Comparison of ENCODE assay signal across 15 cellular contexts in the genomic region with DNA sequence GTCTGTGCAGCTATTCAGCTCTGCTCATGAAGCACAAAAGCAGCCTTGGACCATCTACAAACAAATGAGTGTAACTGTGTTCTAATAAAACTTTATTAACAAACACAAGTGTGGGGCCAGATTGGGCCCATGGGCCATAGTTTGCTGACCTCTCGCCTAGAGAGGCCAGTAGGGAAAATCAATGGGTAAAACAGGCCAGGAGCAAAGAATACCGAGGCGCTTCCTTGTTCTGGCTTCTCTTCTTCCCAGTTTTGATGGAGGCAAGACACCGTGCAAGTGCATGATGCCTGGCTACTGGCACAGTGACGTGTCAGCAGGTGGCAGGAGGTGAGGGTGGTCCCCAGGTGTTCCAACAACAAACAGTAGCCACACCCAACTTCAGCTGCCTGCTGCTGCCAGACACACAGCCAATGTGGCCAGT.
DNase-seq lines count a peak whose midpoint lies in the region; ATAC-seq and TF ChIP-seq lines count a peak whose summit lies in the region.
"Had no signal": no experiment of that assay in that cellular context is flagged by ENCODE, and none has a peak within 500 bp of the region (broad histone marks: within the 10 kb centered on the region; RNA-seq: fewer than 3 reads in every experiment).

No MANE protein-coding gene starts in this region.

- H3K27ac Mint-ChIP-seq in osteocyte (ENCODE audit: unreplicated experiment), result no peak overlapping the region
- H3K27ac Mint-ChIP-seq: CD4-positive, alpha-beta memory T cell; GM23338 had no signal

- H3K36me3 Mint-ChIP-seq in osteocyte (ENCODE audit: unreplicated experiment), result no peaks in the 10 kb centered on the region
- H3K36me3 Mint-ChIP-seq: CD4-positive, alpha-beta memory T cell had no signal

- no peak overlapping the region for H3K4me3 Mint-ChIP-seq in osteocyte (ENCODE audit: unreplicated experiment)
- H3K4me3 Mint-ChIP-seq: CD4-positive, alpha-beta memory T cell; GM23338 had no signal

- TF ChIP-seq CTCF in osteocyte (IDR thresholded peaks at IDR 0.05), result no peak

- H3K4me1 Mint-ChIP-seq in osteocyte (ENCODE audit: unreplicated experiment), result no peaks in the 10 kb centered on the region

- H3K27me3 Mint-ChIP-seq in osteocyte (ENCODE audit: unreplicated experiment), result peaks cover 3% of the 10 kb centered on the region

- no peaks in the 10 kb centered on the region for H3K9me3 Mint-ChIP-seq in osteocyte (ENCODE audit: unreplicated experiment)
- H3K9me3 Mint-ChIP-seq: CD4-positive, alpha-beta memory T cell; GM23338 had no signal

- DNase-seq in COLO668 (lab: John Stamatoyannopoulos, UW; ENCODE audit: unreplicated experiment), result peak; percentile 71
- peak; percentile 22 for DNase-seq in ELF-1 (ENCODE audit: low read depth, low spot score)
- peak; percentile 81 for DNase-seq in SW480 (ENCODE audit: low spot score)
- DNase-seq in osteocyte (ENCODE audit: extremely low spot score, unreplicated experiment), result peak; percentile 75
- DNase-seq in hypothalamus (lab: John Stamatoyannopoulos, UW), result no peak
- no peak for DNase-seq in LoVo (ENCODE audit: low spot score)
- DNase-seq: BE2C; CD4-positive, alpha-beta memory T cell; KBM-7; NCI-H1048; NCI-H1694 treated with DMSO at 0.1 percent for 48 hours; NCI-H524; NK-92 treated with Interleukin-12 subunit alpha and Interleukin-12 subunit beta, amount 100 ng/mL, for 24 hours had no signal

- ATAC-seq in HG03520 (IDR thresholded peaks at IDR 0.05; ENCODE audit: unreplicated experiment), result no peak
- ATAC-seq: GM23338 had no signal

Comparison
In these comparisons a context has a peak if more than half of its experiments do, and no peak if none do; other contexts are left out.
1. DNase-seq: peak in COLO668 (single experiment), ELF-1 (single experiment), SW480 (single experiment) and osteocyte (single experiment); none in hypothalamus (0 of 51) and LoVo (single experiment).